In the genomic region with DNA sequence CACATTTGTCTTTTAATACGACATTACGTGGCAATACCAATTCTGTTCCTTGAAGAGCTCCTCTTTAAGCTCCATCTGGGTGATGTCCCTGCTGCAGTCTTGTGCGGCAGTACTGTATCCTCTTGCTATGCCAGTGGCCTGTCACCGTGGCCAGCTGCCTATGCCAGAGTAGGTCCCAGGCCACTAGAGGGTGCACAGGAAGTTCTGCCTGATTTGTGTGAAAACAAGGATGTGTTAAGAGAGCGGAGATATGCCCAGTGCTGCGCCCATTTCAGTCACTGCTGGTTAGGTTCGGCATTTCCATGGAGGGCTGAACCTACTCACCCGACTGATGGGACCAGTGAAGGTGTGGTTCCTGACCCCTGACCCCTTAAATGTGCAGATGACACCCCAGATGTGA, we compare ENCODE assay signal across 1 cellular context.
TF ChIP-seq lines count a peak whose summit lies in the region.

No MANE protein-coding gene starts in this region.

TF ChIP-seq in H1, 55 proteins besides CTCF, POLR2A, EP300 and RAD21:
- TF ChIP-seq, protein P1, sequence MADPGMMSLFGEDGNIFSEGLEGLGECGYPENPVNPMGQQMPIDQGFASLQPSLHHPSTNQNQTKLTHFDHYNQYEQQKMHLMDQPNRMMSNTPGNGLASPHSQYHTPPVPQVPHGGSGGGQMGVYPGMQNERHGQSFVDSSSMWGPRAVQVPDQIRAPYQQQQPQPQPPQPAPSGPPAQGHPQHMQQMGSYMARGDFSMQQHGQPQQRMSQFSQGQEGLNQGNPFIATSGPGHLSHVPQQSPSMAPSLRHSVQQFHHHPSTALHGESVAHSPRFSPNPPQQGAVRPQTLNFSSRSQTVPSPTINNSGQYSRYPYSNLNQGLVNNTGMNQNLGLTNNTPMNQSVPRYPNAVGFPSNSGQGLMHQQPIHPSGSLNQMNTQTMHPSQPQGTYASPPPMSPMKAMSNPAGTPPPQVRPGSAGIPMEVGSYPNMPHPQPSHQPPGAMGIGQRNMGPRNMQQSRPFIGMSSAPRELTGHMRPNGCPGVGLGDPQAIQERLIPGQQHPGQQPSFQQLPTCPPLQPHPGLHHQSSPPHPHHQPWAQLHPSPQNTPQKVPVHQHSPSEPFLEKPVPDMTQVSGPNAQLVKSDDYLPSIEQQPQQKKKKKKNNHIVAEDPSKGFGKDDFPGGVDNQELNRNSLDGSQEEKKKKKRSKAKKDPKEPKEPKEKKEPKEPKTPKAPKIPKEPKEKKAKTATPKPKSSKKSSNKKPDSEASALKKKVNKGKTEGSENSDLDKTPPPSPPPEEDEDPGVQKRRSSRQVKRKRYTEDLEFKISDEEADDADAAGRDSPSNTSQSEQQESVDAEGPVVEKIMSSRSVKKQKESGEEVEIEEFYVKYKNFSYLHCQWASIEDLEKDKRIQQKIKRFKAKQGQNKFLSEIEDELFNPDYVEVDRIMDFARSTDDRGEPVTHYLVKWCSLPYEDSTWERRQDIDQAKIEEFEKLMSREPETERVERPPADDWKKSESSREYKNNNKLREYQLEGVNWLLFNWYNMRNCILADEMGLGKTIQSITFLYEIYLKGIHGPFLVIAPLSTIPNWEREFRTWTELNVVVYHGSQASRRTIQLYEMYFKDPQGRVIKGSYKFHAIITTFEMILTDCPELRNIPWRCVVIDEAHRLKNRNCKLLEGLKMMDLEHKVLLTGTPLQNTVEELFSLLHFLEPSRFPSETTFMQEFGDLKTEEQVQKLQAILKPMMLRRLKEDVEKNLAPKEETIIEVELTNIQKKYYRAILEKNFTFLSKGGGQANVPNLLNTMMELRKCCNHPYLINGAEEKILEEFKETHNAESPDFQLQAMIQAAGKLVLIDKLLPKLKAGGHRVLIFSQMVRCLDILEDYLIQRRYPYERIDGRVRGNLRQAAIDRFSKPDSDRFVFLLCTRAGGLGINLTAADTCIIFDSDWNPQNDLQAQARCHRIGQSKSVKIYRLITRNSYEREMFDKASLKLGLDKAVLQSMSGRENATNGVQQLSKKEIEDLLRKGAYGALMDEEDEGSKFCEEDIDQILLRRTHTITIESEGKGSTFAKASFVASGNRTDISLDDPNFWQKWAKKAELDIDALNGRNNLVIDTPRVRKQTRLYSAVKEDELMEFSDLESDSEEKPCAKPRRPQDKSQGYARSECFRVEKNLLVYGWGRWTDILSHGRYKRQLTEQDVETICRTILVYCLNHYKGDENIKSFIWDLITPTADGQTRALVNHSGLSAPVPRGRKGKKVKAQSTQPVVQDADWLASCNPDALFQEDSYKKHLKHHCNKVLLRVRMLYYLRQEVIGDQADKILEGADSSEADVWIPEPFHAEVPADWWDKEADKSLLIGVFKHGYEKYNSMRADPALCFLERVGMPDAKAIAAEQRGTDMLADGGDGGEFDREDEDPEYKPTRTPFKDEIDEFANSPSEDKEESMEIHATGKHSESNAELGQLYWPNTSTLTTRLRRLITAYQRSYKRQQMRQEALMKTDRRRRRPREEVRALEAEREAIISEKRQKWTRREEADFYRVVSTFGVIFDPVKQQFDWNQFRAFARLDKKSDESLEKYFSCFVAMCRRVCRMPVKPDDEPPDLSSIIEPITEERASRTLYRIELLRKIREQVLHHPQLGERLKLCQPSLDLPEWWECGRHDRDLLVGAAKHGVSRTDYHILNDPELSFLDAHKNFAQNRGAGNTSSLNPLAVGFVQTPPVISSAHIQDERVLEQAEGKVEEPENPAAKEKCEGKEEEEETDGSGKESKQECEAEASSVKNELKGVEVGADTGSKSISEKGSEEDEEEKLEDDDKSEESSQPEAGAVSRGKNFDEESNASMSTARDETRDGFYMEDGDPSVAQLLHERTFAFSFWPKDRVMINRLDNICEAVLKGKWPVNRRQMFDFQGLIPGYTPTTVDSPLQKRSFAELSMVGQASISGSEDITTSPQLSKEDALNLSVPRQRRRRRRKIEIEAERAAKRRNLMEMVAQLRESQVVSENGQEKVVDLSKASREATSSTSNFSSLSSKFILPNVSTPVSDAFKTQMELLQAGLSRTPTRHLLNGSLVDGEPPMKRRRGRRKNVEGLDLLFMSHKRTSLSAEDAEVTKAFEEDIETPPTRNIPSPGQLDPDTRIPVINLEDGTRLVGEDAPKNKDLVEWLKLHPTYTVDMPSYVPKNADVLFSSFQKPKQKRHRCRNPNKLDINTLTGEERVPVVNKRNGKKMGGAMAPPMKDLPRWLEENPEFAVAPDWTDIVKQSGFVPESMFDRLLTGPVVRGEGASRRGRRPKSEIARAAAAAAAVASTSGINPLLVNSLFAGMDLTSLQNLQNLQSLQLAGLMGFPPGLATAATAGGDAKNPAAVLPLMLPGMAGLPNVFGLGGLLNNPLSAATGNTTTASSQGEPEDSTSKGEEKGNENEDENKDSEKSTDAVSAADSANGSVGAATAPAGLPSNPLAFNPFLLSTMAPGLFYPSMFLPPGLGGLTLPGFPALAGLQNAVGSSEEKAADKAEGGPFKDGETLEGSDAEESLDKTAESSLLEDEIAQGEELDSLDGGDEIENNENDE (IDR thresholded peaks at IDR 0.05; ENCODE audit: insufficient replicate concordance, low read length) = no peak
- TF ChIP-seq ZNF274 (IDR thresholded peaks at IDR 0.05; ENCODE audit: borderline replicate concordance, extremely low read depth, low read length) (no peak), JUN (IDR thresholded peaks at IDR 0.05; ENCODE audit: low read depth, low read length) (no peak), CREB1 (IDR thresholded peaks at IDR 0.05) (no peak), CBX8 (IDR thresholded peaks at IDR 0.05; ENCODE audit: borderline replicate concordance, low read depth, low read length) (no peak), BCL11A (IDR thresholded peaks at IDR 0.05; ENCODE audit: low read depth in 2 of 2, low read length in 2 of 2) (no peak), CBX5 (IDR thresholded peaks at IDR 0.05; ENCODE audit: low read depth, low read length) (no peak), EGR1 (IDR thresholded peaks at IDR 0.05; ENCODE audit: borderline replicate concordance, low read depth, low read length) (no peak), SIX5 (IDR thresholded peaks at IDR 0.05; ENCODE audit: low read depth, low read length) (no peak), JUND (IDR thresholded peaks at IDR 0.05; ENCODE audit: low read length) (no peak), SIRT6 (IDR thresholded peaks at IDR 0.05; ENCODE audit: low read length) (no peak), BACH1 (IDR thresholded peaks at IDR 0.05; ENCODE audit: low read length) (no peak), POLR2AphosphoS5 (IDR thresholded peaks at IDR 0.05; ENCODE audit: low read depth, low read length) (no peak)
